In the genomic region with DNA sequence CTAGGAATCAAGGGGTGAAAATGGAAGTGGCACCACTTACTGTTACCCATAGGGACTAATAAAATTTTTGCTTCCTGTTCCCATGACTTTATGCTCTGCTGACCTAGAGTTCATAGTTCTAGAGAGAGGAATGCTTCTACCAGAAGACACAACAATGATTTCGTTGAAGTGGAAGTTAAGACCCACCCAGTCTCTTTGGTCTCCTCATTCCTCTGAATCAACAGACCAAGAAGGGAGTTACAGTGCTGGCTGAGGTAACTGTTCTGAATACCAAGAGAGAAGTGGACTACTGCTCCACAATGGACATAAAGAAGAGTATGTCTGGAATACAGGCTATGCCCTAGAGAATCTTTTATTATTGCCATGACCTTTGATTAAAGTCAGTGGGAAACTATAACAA, we compare ENCODE assay signal across 29 cellular contexts. TPM values are rescaled to one million over a fixed set of nuclear protein-coding genes. Genes with fewer than 3 reads are reported as not detected.
DNase-seq lines count a peak whose midpoint lies in the region; ATAC-seq and TF ChIP-seq lines count a peak whose summit lies in the region.
"Had no signal": no experiment of that assay in that cellular context is flagged by ENCODE, and none has a peak within 500 bp of the region (broad histone marks: within the 10 kb centered on the region; RNA-seq: fewer than 3 reads in every experiment).

No MANE protein-coding gene starts in this region.

- no TSS peak for BruUV-seq in PC-3 (replicated peaks; lab: Mats Ljungman, UMichigan)

- H3K36me3 ChIP-seq in thyroid gland (no peaks in the 10 kb centered on the region), PC-3 (ENCODE audit: low read depth, low read length) (no peaks in the 10 kb centered on the region)
- H3K36me3 ChIP-seq: ascending aorta; BLaER1 treated with 17β-estradiol and CSF1 and Interleukin-3, amounts not matched to agents 10 nM and 100 nM; right atrium auricular region; SJCRH30; spleen; vagina had no signal

- DNase-seq in choroid plexus epithelial cell (ENCODE audit: low read depth) = peak; percentile 17
- DNase-seq in left colon = no peak
- DNase-seq in thyroid gland = peak; percentile 14 to 18
- no peak for DNase-seq in RWPE1 (ENCODE audit: low spot score)
- no peak for DNase-seq in PC-3
- no peak for DNase-seq in ureter (ENCODE audit: low spot score)
- DNase-seq: activated CD4-positive, alpha-beta T cell treated with anti-CD3 and anti-CD28 coated beads, Interleukin-2, amount 50 U/mL, for 1 hour; activated gamma-delta T cell treated with Interleukin-2 at 50 U/mL for 16 hours; activated naive CD8-positive, alpha-beta T cell treated with anti-CD3 and anti-CD28 coated beads, Interleukin-2, amount 10 ng/mL, durations not matched to agents 7 days and 5 days; activated T-cell treated with anti-CD3 and anti-CD28 coated beads, Interleukin-2, amount 50 U/mL, for 4 hours; Calu3; effector memory CD8-positive, alpha-beta T cell; erythroblast; NCI-H1092; NCI-H1694; NCI-H446; NCI-H774; SJCRH30; spleen; stimulated activated CD4-positive, alpha-beta T cell treated with anti-CD3 and anti-CD28 coated beads, Interleukin-2, amount 100 ng/mL, for 48 hours; stimulated activated naive CD8-positive, alpha-beta T cell treated with anti-CD3 and anti-CD28 coated beads, Interleukin-15, amount 100 ng/mL, for 72 hours; T1000 had no signal

- WGBS in thyroid gland, 2 donors = 22 to 29% methylated on average over 1 of the region's 1 CpG

- H3K9me2 ChIP-seq in PC-3 (replicated peaks; ENCODE audit: low read length) = no peaks in the 10 kb centered on the region

- H3F3A ChIP-seq in PC-3 (ENCODE audit: low read length, unreplicated experiment) = no peaks in the 10 kb centered on the region

- H2AFZ ChIP-seq in PC-3 (ENCODE audit: low read length) = no peak overlapping the region
- H2AFZ ChIP-seq: GM23338, parathyroid adenoma had no signal

- CTCF ChIA-PET in RWPE1 (lab: Yijun Ruan, JAX) = no interaction called here
- CTCF ChIA-PET in PC-3 (lab: Charles Lee) = no interaction called here

- H3K4me1 ChIP-seq in thyroid gland = peaks cover 12 to 18% of the 10 kb centered on the region in 2 donors
- no peaks in the 10 kb centered on the region for H3K4me1 ChIP-seq in PC-3 (ENCODE audit: insufficient read depth, low read length)
- H3K4me1 ChIP-seq: ascending aorta, parathyroid adenoma, right atrium auricular region, SJCRH30, vagina had no signal

- ATAC-seq in left colon (peak; percentile 70), PC-3 (no peak)
- ATAC-seq: activated T-cell treated with anti-CD3 and anti-CD28 coated beads, Interleukin-2, amount 50 U/mL, for 4 hours; effector memory CD8-positive, alpha-beta T cell; GM23338; stimulated activated naive CD8-positive, alpha-beta T cell treated with anti-CD3 and anti-CD28 coated beads, Interleukin-15, amount 100 ng/mL, for 72 hours had no signal

- H3K9ac ChIP-seq in PC-3 (ENCODE audit: low read length) = no peak overlapping the region
- H3K9ac ChIP-seq: BLaER1 treated with 17β-estradiol and CSF1 and Interleukin-3, amounts not matched to agents 10 nM and 100 nM; parathyroid adenoma had no signal

- H3K9me3 ChIP-seq in thyroid gland (no peaks in the 10 kb centered on the region), PC-3 (ENCODE audit: low read length) (no peaks in the 10 kb centered on the region)
- H3K9me3 ChIP-seq: ascending aorta; BLaER1 treated with 17β-estradiol and CSF1 and Interleukin-3, amounts not matched to agents 10 nM and 100 nM; right atrium auricular region; SJCRH30; spleen; vagina had no signal

- H3K4me2 ChIP-seq in PC-3 (ENCODE audit: low read length) = no peak overlapping the region
- H3K4me2 ChIP-seq: GM23338 had no signal

- TF ChIP-seq CTCF in choroid plexus epithelial cell (conservative IDR thresholded peaks at IDR 0.05; ENCODE audit: low read depth, low read length) (no peak), thyroid gland (IDR thresholded peaks at IDR 0.05) (peak in 1 of 6 experiments; percentile 19), RWPE1 (conservative IDR thresholded peaks at IDR 0.05; ENCODE audit: low read depth) (no peak), PC-3 (conservative IDR thresholded peaks at IDR 0.05; ENCODE audit: low read depth, low read length) (no peak)

- intact Hi-C loops in left colon (cut with DNase I, micrococcal nuclease) = no loop called here
- intact Hi-C loops in thyroid gland (cut with DNase I) = no loop called here
- intact Hi-C loops in PC-3 (cut with micrococcal nuclease) = no loop called here

- peak; percentile 99 for TF ChIP-seq EP300 in Ishikawa (IDR thresholded peaks at IDR 0.05; ENCODE audit: borderline replicate concordance)

- TF ChIP-seq RAD21 in Ishikawa (IDR thresholded peaks at IDR 0.05; ENCODE audit: low read depth) = peak; percentile 54

- no peak for TF ChIP-seq POLR2A in thyroid gland (IDR thresholded peaks at IDR 0.05)

- H4K20me1 ChIP-seq in PC-3 (ENCODE audit: low read length) = no peaks in the 10 kb centered on the region
- H4K20me1 ChIP-seq: BLaER1 treated with 17β-estradiol and CSF1 and Interleukin-3, amounts not matched to agents 10 nM and 100 nM had no signal

- peak overlapping the region; percentile 40 to 84 (median 77) for H3K27ac ChIP-seq in thyroid gland
- H3K27ac ChIP-seq in RWPE1 = no peak overlapping the region
- H3K27ac ChIP-seq in PC-3 (ENCODE audit: low read length) = no peak overlapping the region
- H3K27ac ChIP-seq: ascending aorta; BLaER1 treated with 17β-estradiol and CSF1 and Interleukin-3, amounts not matched to agents 10 nM and 100 nM; parathyroid adenoma; right atrium auricular region; SJCRH30; spleen; vagina had no signal

- no peaks in the 10 kb centered on the region for H3K79me2 ChIP-seq in PC-3 (ENCODE audit: low read length)
- H3K79me2 ChIP-seq: parathyroid adenoma had no signal

- POLR2A ChIA-PET in RWPE1 (lab: Yijun Ruan, JAX; ENCODE audit: low non-redundant PET) = no interaction called here
- POLR2A ChIA-PET in PC-3 (lab: Charles Lee; ENCODE audit: unreplicated experiment) = no interaction called here

- H3K27me3 ChIP-seq in thyroid gland (no peaks in the 10 kb centered on the region), PC-3 (ENCODE audit: low read length) (no peaks in the 10 kb centered on the region)
- H3K27me3 ChIP-seq: ascending aorta; BLaER1 treated with 17β-estradiol and CSF1 and Interleukin-3, amounts not matched to agents 10 nM and 100 nM; right atrium auricular region; SJCRH30; spleen; vagina had no signal

- H3K4me3 ChIP-seq in choroid plexus epithelial cell (ENCODE audit: low read depth, low read length) (no peak overlapping the region), thyroid gland (replicated peaks in 1 of 3) (no peak overlapping the region), PC-3 (ENCODE audit: low read length) (no peak overlapping the region)
- H3K4me3 ChIP-seq: ascending aorta; BLaER1 treated with 17β-estradiol and CSF1 and Interleukin-3, amounts not matched to agents 10 nM and 100 nM; GM23338; right atrium auricular region; SJCRH30; spleen; vagina had no signal

TF ChIP-seq in Ishikawa, 13 proteins besides CTCF, POLR2A, EP300 and RAD21 (continues in another document):
- TF ChIP-seq CEBPB (IDR thresholded peaks at IDR 0.05) = peak; percentile 52; the same call in 1 of the 2 replicates
- no peak for TF ChIP-seq ZBTB7A (IDR thresholded peaks at IDR 0.05; ENCODE audit: low read depth)
- TF ChIP-seq, protein P1, sequence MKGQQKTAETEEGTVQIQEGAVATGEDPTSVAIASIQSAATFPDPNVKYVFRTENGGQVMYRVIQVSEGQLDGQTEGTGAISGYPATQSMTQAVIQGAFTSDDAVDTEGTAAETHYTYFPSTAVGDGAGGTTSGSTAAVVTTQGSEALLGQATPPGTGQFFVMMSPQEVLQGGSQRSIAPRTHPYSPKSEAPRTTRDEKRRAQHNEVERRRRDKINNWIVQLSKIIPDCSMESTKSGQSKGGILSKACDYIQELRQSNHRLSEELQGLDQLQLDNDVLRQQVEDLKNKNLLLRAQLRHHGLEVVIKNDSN (IDR thresholded peaks at IDR 0.05) = peak; percentile 38; the same call in 1 of the 2 replicates
- no peak for TF ChIP-seq EGR1 (IDR thresholded peaks at IDR 0.05)
- TF ChIP-seq TEAD4 (IDR thresholded peaks at IDR 0.05) = peak; percentile 98
- TF ChIP-seq TCF12 (IDR thresholded peaks at IDR 0.05; ENCODE audit: low read depth) = peak; percentile 98
- TF ChIP-seq, protein P2, sequence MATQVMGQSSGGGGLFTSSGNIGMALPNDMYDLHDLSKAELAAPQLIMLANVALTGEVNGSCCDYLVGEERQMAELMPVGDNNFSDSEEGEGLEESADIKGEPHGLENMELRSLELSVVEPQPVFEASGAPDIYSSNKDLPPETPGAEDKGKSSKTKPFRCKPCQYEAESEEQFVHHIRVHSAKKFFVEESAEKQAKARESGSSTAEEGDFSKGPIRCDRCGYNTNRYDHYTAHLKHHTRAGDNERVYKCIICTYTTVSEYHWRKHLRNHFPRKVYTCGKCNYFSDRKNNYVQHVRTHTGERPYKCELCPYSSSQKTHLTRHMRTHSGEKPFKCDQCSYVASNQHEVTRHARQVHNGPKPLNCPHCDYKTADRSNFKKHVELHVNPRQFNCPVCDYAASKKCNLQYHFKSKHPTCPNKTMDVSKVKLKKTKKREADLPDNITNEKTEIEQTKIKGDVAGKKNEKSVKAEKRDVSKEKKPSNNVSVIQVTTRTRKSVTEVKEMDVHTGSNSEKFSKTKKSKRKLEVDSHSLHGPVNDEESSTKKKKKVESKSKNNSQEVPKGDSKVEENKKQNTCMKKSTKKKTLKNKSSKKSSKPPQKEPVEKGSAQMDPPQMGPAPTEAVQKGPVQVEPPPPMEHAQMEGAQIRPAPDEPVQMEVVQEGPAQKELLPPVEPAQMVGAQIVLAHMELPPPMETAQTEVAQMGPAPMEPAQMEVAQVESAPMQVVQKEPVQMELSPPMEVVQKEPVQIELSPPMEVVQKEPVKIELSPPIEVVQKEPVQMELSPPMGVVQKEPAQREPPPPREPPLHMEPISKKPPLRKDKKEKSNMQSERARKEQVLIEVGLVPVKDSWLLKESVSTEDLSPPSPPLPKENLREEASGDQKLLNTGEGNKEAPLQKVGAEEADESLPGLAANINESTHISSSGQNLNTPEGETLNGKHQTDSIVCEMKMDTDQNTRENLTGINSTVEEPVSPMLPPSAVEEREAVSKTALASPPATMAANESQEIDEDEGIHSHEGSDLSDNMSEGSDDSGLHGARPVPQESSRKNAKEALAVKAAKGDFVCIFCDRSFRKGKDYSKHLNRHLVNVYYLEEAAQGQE (IDR thresholded peaks at IDR 0.05; ENCODE audit: low read depth) = no peak
- TF ChIP-seq, protein P3, sequence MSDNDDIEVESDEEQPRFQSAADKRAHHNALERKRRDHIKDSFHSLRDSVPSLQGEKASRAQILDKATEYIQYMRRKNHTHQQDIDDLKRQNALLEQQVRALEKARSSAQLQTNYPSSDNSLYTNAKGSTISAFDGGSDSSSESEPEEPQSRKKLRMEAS (IDR thresholded peaks at IDR 0.05) = peak; percentile 62
- TF ChIP-seq YY1 (IDR thresholded peaks at IDR 0.05; ENCODE audit: low read depth) = peak; percentile 48; the same call in 1 of the 2 replicates
- TF ChIP-seq FOXM1 (IDR thresholded peaks at IDR 0.05; ENCODE audit: borderline replicate concordance, low read depth) = peak; percentile 97
- TF ChIP-seq NFIC (IDR thresholded peaks at IDR 0.05) = peak; percentile 91
- TF ChIP-seq TAF1 (IDR thresholded peaks at IDR 0.05; ENCODE audit: low read depth) = no peak

RNA-seq across cellular contexts. Expression of gene DYRK2, which starts 23.5 kb away (rescaled TPM):
- 100 to 1,000 TPM in 1 of 2 donors, 10 to 100 TPM in 1; 98.5 to 144 TPM for total RNA-seq in left colon
- 10 to 100 TPM; 17.2 to 41.9 (median 19.6) TPM for total RNA-seq in thyroid gland
- 20.6 and 26.3 TPM in 2 replicates for total RNA-seq in PC-3 (2014; rRNA removed)
- 40.7 TPM for total RNA-seq in ureter

Comparison
In these comparisons a context has a peak if more than half of its experiments do, and no peak if none do; other contexts are left out.
1. DNase-seq: peak in choroid plexus epithelial cell (single experiment) and thyroid gland (2 of 2); none in left colon (0 of 2), RWPE1 (single experiment), PC-3 (single experiment) and ureter (single experiment).
2. H3K27ac ChIP-seq: peak in thyroid gland (3 of 3); none in RWPE1 (single experiment) and PC-3 (single experiment).